In genomic region chr16:25478476-25478875, GRCh38 we compare ENCODE assay signal across 21 cellular contexts.
"Had no signal": no experiment of that assay in that cellular context is flagged by ENCODE, and none has a peak within 500 bp of the region (broad histone marks: within the 10 kb centered on the region; RNA-seq: fewer than 3 reads in every experiment).

No MANE protein-coding gene starts in this region.

- DNase-seq: activated CD4-positive, alpha-beta T cell treated with anti-CD3 and anti-CD28 coated beads, Interleukin-2, amount 50 U/mL, for 1 hour; activated CD8-positive, alpha-beta memory T cell treated with anti-CD3 and anti-CD28 coated beads, Interleukin-2, amount 50 U/mL, for 4 hours; activated CD8-positive, alpha-beta T cell treated with anti-CD3 and anti-CD28 coated beads for 36 hours; activated naive CD4-positive, alpha-beta T cell; amniotic stem cell; brain microvascular endothelial cell; cerebellar nuclear complex; colonic mucosa; Karpas-422; NCI-H1048; NCI-H146; NCI-H187 treated with DMSO at 0.1 percent for 48 hours; NCI-H2081 treated with DMSO at 0.1 percent for 48 hours; NCI-H446; NCI-H524; Peyer's patch; Right ventricle myocardium superior; SJCRH30 had no signal

- H3K27me3 ChIP-seq: ascending aorta, brain microvascular endothelial cell, cardiac muscle cell, colonic mucosa, Peyer's patch, SJCRH30 had no signal

- H3K36me3 ChIP-seq: ascending aorta, brain microvascular endothelial cell, cardiac muscle cell, colonic mucosa, Peyer's patch, SJCRH30 had no signal

- H3K27ac ChIP-seq: ascending aorta, brain microvascular endothelial cell, cardiac muscle cell, colonic mucosa, Peyer's patch, RWPE1, SJCRH30 had no signal

- H3K4me3 ChIP-seq: ascending aorta, cardiac muscle cell, colonic mucosa, Peyer's patch, SJCRH30 had no signal

- H3K9me3 ChIP-seq: ascending aorta, colonic mucosa, Peyer's patch, SJCRH30 had no signal

- H3K4me1 ChIP-seq: ascending aorta, colonic mucosa, Peyer's patch, SJCRH30 had no signal
